Comparison of ENCODE assay signal across 27 cellular contexts in genomic region chrX:47873123-47873522, GRCh38.
"Had no signal": no experiment of that assay in that cellular context is flagged by ENCODE, and none has a peak within 500 bp of the region (broad histone marks: within the 10 kb centered on the region; RNA-seq: fewer than 3 reads in every experiment).

No MANE protein-coding gene starts in this region.

- H3K27me3 ChIP-seq: suprapubic skin, testis, thyroid gland, tibial artery, tibial nerve, transverse colon, upper lobe of left lung, upper lobe of right lung, vagina had no signal

- FAIRE-seq: urothelium cell line had no signal

- H3K4me1 ChIP-seq: suprapubic skin, testis, thyroid gland, tibial artery, tibial nerve, upper lobe of left lung, upper lobe of right lung, uterus, vagina had no signal

- H3K9me3 ChIP-seq: suprapubic skin, testis, thoracic aorta, thyroid gland, tibial artery, tibial nerve, transverse colon, upper lobe of right lung, vagina had no signal

- DNase-seq: stimulated activated CD4-positive, alpha-beta T cell treated with anti-CD3 and anti-CD28 coated beads, Interleukin-2, amount 100 ng/mL, for 48 hours; stimulated activated CD4-positive, alpha-beta T cell treated with anti-CD3 and anti-CD28 coated beads, Interleukin-4, amount 100 ng/mL, for 1 hour; stimulated activated CD4-positive, alpha-beta T cell treated with anti-CD3 and anti-CD28 coated beads, Interleukin-4, amount 100 ng/mL, for 24 hours; stimulated activated CD4-positive, alpha-beta T cell treated with anti-CD3 and anti-CD28 coated beads, Interleukin-4, amount 100 ng/mL, for 4 hours; stimulated activated CD8-positive, alpha-beta memory T cell treated with anti-CD3 and anti-CD28 coated beads, Interleukin-4, amount 100 ng/mL, for 48 hours; stimulated activated naive B cell treated with anti-CD40 and anti-IgM and Interleukin-4, amounts not matched to agents 10 μg/mL and 1 μg/mL and 100 μg/mL, for 72 hours; stimulated activated naive CD4-positive, alpha-beta T cell; stimulated activated naive CD4-positive, alpha-beta T cell treated with Interleukin-2 at 50 U/mL for 16 hours; stimulated activated naive CD8-positive, alpha-beta T cell treated with anti-CD3 and anti-CD28 coated beads, Interleukin-15, amount 100 ng/mL, for 72 hours; stimulated activated naive CD8-positive, alpha-beta T cell treated with anti-CD3 and anti-CD28 coated beads, Interleukin-15, Interleukin-2, amounts not matched to agents 100 U/mL and 50 U/mL, for 24 hours; stomach; substantia nigra; testis; thyroid gland; tibial artery; transverse colon; trophoblast cell; upper lobe of left lung; upper lobe of right lung; uterus had no signal

- H3K36me3 ChIP-seq: suprapubic skin, thoracic aorta, thyroid gland, transverse colon, upper lobe of left lung, upper lobe of right lung, uterus, vagina had no signal

- H3K4me3 ChIP-seq: stomach, suprapubic skin, testis, thoracic aorta, thyroid gland, tibial artery, tibial nerve, transverse colon, upper lobe of left lung, upper lobe of right lung, uterus, vagina had no signal

- H3K27ac ChIP-seq: stomach, suprapubic skin, testis, thoracic aorta, thyroid gland, tibial artery, tibial nerve, transverse colon, upper lobe of left lung, upper lobe of right lung, uterus, vagina had no signal

- ATAC-seq: stimulated activated effector memory CD8-positive, alpha-beta T cell treated with anti-CD3 and anti-CD28 coated beads, Interleukin-12 subunit alpha, Interleukin-12 subunit beta, amount 100 ng/mL, for 72 hours; stimulated activated memory B cell treated with anti-CD40 and anti-IgM and Interleukin-4, amounts not matched to agents 10 μg/mL and 1 μg/mL and 100 μg/mL, for 72 hours; stimulated activated naive B cell treated with anti-CD40 and anti-IgM and Interleukin-4, amounts not matched to agents 10 μg/mL and 1 μg/mL and 100 μg/mL, for 72 hours; stimulated activated naive CD8-positive, alpha-beta T cell treated with anti-CD3 and anti-CD28 coated beads, Interleukin-15, amount 100 ng/mL, for 72 hours; stimulated activated naive CD8-positive, alpha-beta T cell treated with anti-CD3 and anti-CD28 coated beads, Interleukin-15, Interleukin-2, amounts not matched to agents 100 U/mL and 50 U/mL, for 24 hours; upper lobe of right lung had no signal
